1 cellular context compared by ENCODE assay signal in genomic region chr9:110148384-110148783, GRCh38.
TF ChIP-seq lines count a peak whose summit lies in the region.

No MANE protein-coding gene starts in this region.

TF ChIP-seq in GM12878, 131 proteins besides CTCF, POLR2A, EP300 and RAD21 (continued from another document and continues in another):
- TF ChIP-seq CBFB (IDR thresholded peaks at IDR 0.05; ENCODE audit: low read depth) (peak; percentile 79; the same call in 1 of the 2 replicates), ZNF274 (IDR thresholded peaks at IDR 0.05; ENCODE audit: insufficient read depth, insufficient read length) (no peak), SMAD1 (IDR thresholded peaks at IDR 0.05; ENCODE audit: low read depth, partially characterized antibody) (no peak), PML (IDR thresholded peaks at IDR 0.05; ENCODE audit: low read length) (peak; percentile 79), NBN (IDR thresholded peaks at IDR 0.05) (peak; percentile 56; the same call in 1 of the 2 replicates), SPI1 (IDR thresholded peaks at IDR 0.05; ENCODE audit: borderline replicate concordance, insufficient read depth, low read depth, low read length) (peak; percentile 56; the same call in 1 of the 2 replicates), MXI1 (IDR thresholded peaks at IDR 0.05; ENCODE audit: low read depth, low read length) (peak; percentile 63; the same call in 1 of the 2 replicates), IKZF1 (conservative IDR thresholded peaks at IDR 0.05) (peak; percentile 81), RCOR1 (conservative IDR thresholded peaks at IDR 0.05; ENCODE audit: low read depth, low read length) (0 out of 2 replicates have a peak, but pooled peaks have one; percentile 81), FOS (IDR thresholded peaks at IDR 0.05; ENCODE audit: borderline replicate concordance, extremely low read depth, insufficient read length) (no peak), POU2F2 (IDR thresholded peaks at IDR 0.05; ENCODE audit: borderline replicate concordance, low read depth, low read length) (peak; percentile 43; the same call in 2 of the 3 replicates), EGR1 (IDR thresholded peaks at IDR 0.05; ENCODE audit: borderline replicate concordance in 1 of 2, low read depth in 2 of 2, low read length in 2 of 2) (peak in 1 of 2 experiments; percentile 29; a peak in 1 of 3 replicates), ETV6 (conservative IDR thresholded peaks at IDR 0.05 in 1 of 2, IDR thresholded peaks at IDR 0.05 in 1 of 2; ENCODE audit: borderline replicate concordance in 1 of 2, low read depth in 1 of 2) (peak in 1 of 2 experiments; percentile 94; a peak in 2 of 4 replicates), IKZF2 (IDR thresholded peaks at IDR 0.05) (peak; percentile 86 to 88), CEBPZ (IDR thresholded peaks at IDR 0.05; ENCODE audit: low read depth, low read length) (no peak), BRCA1 (IDR thresholded peaks at IDR 0.05; ENCODE audit: low read depth, low read length) (no peak), ZNF687 (IDR thresholded peaks at IDR 0.05) (no peak; the same call in 1 of the 2 replicates), MTA3 (IDR thresholded peaks at IDR 0.05; ENCODE audit: borderline replicate concordance, low read length) (no peak), SUPT20H (IDR thresholded peaks at IDR 0.05; ENCODE audit: borderline replicate concordance, control insufficient read depth, low read depth, low read length) (no peak), E2F8 (IDR thresholded peaks at IDR 0.05; ENCODE audit: low read depth, partially characterized antibody) (no peak), SIN3A (IDR thresholded peaks at IDR 0.05; ENCODE audit: low read depth, low read length) (peak; percentile 67; the same call in 1 of the 2 replicates), LARP7 (IDR thresholded peaks at IDR 0.05) (no peak), STAT1 (conservative IDR thresholded peaks at IDR 0.05) (no peak), NFIC (IDR thresholded peaks at IDR 0.05; ENCODE audit: low read depth, low read length) (peak; percentile 82; the same call in 1 of the 2 replicates), EED (IDR thresholded peaks at IDR 0.05; ENCODE audit: low read depth) (peak; percentile 91), ZNF24 (IDR thresholded peaks at IDR 0.05) (no peak), YBX1 (IDR thresholded peaks at IDR 0.05) (no peak), BCL3 (IDR thresholded peaks at IDR 0.05; ENCODE audit: borderline replicate concordance, insufficient read depth, low read depth, low read length, poor library complexity, severe bottlenecking) (peak; percentile 75), ZNF384 (IDR thresholded peaks at IDR 0.05; ENCODE audit: borderline replicate concordance, low read depth, low read length) (no peak), EZH2 (IDR thresholded peaks at IDR 0.05; ENCODE audit: borderline replicate concordance, control insufficient read depth, low read depth, low read length) (no peak), NRF1 (conservative IDR thresholded peaks at IDR 0.05; ENCODE audit: low read depth, low read length) (no peak), E2F4 (IDR thresholded peaks at IDR 0.05; ENCODE audit: low read depth, low read length) (no peak), TCF3 (IDR thresholded peaks at IDR 0.05; ENCODE audit: borderline replicate concordance, insufficient read depth, low read depth, low read length) (peak; percentile 82; the same call in 1 of the 2 replicates), CEBPB (IDR thresholded peaks at IDR 0.05; ENCODE audit: borderline replicate concordance in 1 of 2, low read depth in 2 of 2, low read length in 2 of 2) (peak in 1 of 2 experiments; percentile 49; a peak in 1 of 4 replicates), WRNIP1 (IDR thresholded peaks at IDR 0.05; ENCODE audit: borderline replicate concordance, low read depth, low read length) (0 out of 2 replicates have a peak, but pooled peaks have one; percentile 87), ATF2 (IDR thresholded peaks at IDR 0.05; ENCODE audit: low read length) (peak; percentile 79), RB1 (IDR thresholded peaks at IDR 0.05; ENCODE audit: borderline replicate concordance) (no peak), SP1 (IDR thresholded peaks at IDR 0.05; ENCODE audit: low read depth, low read length) (peak; percentile 31), MTA2 (IDR thresholded peaks at IDR 0.05; ENCODE audit: low read depth) (peak; percentile 41), IRF4 (IDR thresholded peaks at IDR 0.05; ENCODE audit: low read depth, low read length) (peak; percentile 49), HSF1 (IDR thresholded peaks at IDR 0.05; ENCODE audit: low read depth, low read length) (no peak), RELB (IDR thresholded peaks at IDR 0.05; ENCODE audit: low read depth) (peak; percentile 56; the same call in 1 of the 2 replicates), USF1 (IDR thresholded peaks at IDR 0.05; ENCODE audit: borderline replicate concordance, extremely low read length, insufficient read depth, low read depth, low read length) (no peak)
